15 cellular contexts compared by ENCODE assay signal in the genomic region with DNA sequence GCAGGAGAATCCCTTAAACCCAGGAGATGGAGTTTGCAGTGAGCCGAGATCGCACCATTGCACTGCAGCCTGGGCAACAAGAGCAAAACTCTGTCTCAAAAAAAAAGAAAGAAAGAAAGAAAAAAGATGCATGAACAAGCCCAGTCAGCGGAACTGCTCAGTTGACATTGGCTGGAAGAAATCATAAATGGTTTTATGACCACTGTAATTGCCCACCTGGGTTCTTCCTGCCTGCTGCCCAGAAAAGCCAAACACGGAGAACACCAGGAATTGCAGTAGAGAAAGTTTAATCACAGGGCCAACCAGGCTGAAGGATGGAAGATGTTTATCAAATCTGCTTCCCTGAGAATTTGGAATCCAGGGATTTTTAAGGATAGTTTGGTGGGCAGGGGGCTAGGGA. TPM values are rescaled to one million over a fixed set of nuclear protein-coding genes. Genes with fewer than 3 reads are reported as not detected.
A peak's percentile ranks its signal among the peaks of the same experiment; 100 is the strongest.
DNase-seq lines count a peak whose midpoint lies in the region; ATAC-seq and TF ChIP-seq lines count a peak whose summit lies in the region.
"Had no signal": no experiment of that assay in that cellular context is flagged by ENCODE, and none has a peak within 500 bp of the region (broad histone marks: within the 10 kb centered on the region; RNA-seq: fewer than 3 reads in every experiment).

No MANE protein-coding gene starts in this region.

- no peak for DNase-seq in activated naive CD4-positive, alpha-beta T cell treated with anti-CD3 and anti-CD28 coated beads, Interleukin-2, amount 10 ng/mL, durations not matched to agents 7 days and 5 days
- DNase-seq in activated naive CD4-positive, alpha-beta T cell (lab: John Stamatoyannopoulos, UW) = no peak
- DNase-seq in left colon = no peak
- no peak for DNase-seq in COLO668 (lab: John Stamatoyannopoulos, UW; ENCODE audit: unreplicated experiment)
- no peak for DNase-seq in left ventricle myocardium superior
- DNase-seq: 8988T, AML-193, GOT3, H9 had no signal

- peak overlapping the region; percentile 42 for H3K27ac Mint-ChIP-seq in activated naive CD4-positive, alpha-beta T cell treated with anti-CD3 and anti-CD28 coated beads, Interleukin-2, amount 10 ng/mL, durations not matched to agents 7 days and 5 days
- peak overlapping the region; percentile 84 for H3K27ac Mint-ChIP-seq in stimulated activated memory B cell treated with anti-CD40 and anti-IgM and Interleukin-4, amounts not matched to agents 10 μg/mL and 1 μg/mL and 100 μg/mL, for 72 hours
- H3K27ac Mint-ChIP-seq: H9 had no signal

- peak overlapping the region; percentile 87 for H3K27ac ChIP-seq in VCaP
- H3K27ac ChIP-seq: BLaER1 had no signal

- CTCF ChIA-PET in activated naive CD4-positive, alpha-beta T cell treated with anti-CD3 and anti-CD28 coated beads, Interleukin-2, amount 10 ng/mL, durations not matched to agents 7 days and 5 days (lab: Charles Lee) = no interaction called here

- H3K27me3 Mint-ChIP-seq in activated naive CD4-positive, alpha-beta T cell treated with anti-CD3 and anti-CD28 coated beads, Interleukin-2, amount 10 ng/mL, durations not matched to agents 7 days and 5 days = no peaks in the 10 kb centered on the region
- no peaks in the 10 kb centered on the region for H3K27me3 Mint-ChIP-seq in stimulated activated memory B cell treated with anti-CD40 and anti-IgM and Interleukin-4, amounts not matched to agents 10 μg/mL and 1 μg/mL and 100 μg/mL, for 72 hours
- H3K27me3 Mint-ChIP-seq: CD4-positive, CD25-positive, alpha-beta regulatory T cell had no signal

- H3K4me1 Mint-ChIP-seq in activated naive CD4-positive, alpha-beta T cell treated with anti-CD3 and anti-CD28 coated beads, Interleukin-2, amount 10 ng/mL, durations not matched to agents 7 days and 5 days = peaks cover 7% of the 10 kb centered on the region
- peaks cover 9% of the 10 kb centered on the region for H3K4me1 Mint-ChIP-seq in stimulated activated memory B cell treated with anti-CD40 and anti-IgM and Interleukin-4, amounts not matched to agents 10 μg/mL and 1 μg/mL and 100 μg/mL, for 72 hours
- H3K4me1 Mint-ChIP-seq: H9 had no signal

- TF ChIP-seq CTCF in VCaP (conservative IDR thresholded peaks at IDR 0.05) = no peak

- no peaks in the 10 kb centered on the region for H3K9me3 Mint-ChIP-seq in activated naive CD4-positive, alpha-beta T cell treated with anti-CD3 and anti-CD28 coated beads, Interleukin-2, amount 10 ng/mL, durations not matched to agents 7 days and 5 days
- H3K9me3 Mint-ChIP-seq in stimulated activated memory B cell treated with anti-CD40 and anti-IgM and Interleukin-4, amounts not matched to agents 10 μg/mL and 1 μg/mL and 100 μg/mL, for 72 hours = peaks cover 4% of the 10 kb centered on the region
- H3K9me3 Mint-ChIP-seq: CD4-positive, CD25-positive, alpha-beta regulatory T cell had no signal

- no peak overlapping the region for H3K4me3 Mint-ChIP-seq in activated naive CD4-positive, alpha-beta T cell treated with anti-CD3 and anti-CD28 coated beads, Interleukin-2, amount 10 ng/mL, durations not matched to agents 7 days and 5 days
- no peak overlapping the region for H3K4me3 Mint-ChIP-seq in stimulated activated memory B cell treated with anti-CD40 and anti-IgM and Interleukin-4, amounts not matched to agents 10 μg/mL and 1 μg/mL and 100 μg/mL, for 72 hours
- H3K4me3 Mint-ChIP-seq: CD4-positive, CD25-positive, alpha-beta regulatory T cell; H9 had no signal

- ATAC-seq in left colon = peak; percentile 73
- ATAC-seq in stimulated activated memory B cell treated with anti-CD40 and anti-IgM and Interleukin-4, amounts not matched to agents 10 μg/mL and 1 μg/mL and 100 μg/mL, for 72 hours = no peak
- ATAC-seq in left ventricle myocardium superior = no peak
- ATAC-seq in GM21619 (IDR thresholded peaks at IDR 0.05; ENCODE audit: unreplicated experiment) = no peak
- ATAC-seq: HepG2 had no signal

- intact Hi-C loops in left colon (cut with DNase I, micrococcal nuclease) = no loop called here
- intact Hi-C loops in left ventricle myocardium superior (cut with micrococcal nuclease) = no loop called here

- H3K36me3 Mint-ChIP-seq in activated naive CD4-positive, alpha-beta T cell treated with anti-CD3 and anti-CD28 coated beads, Interleukin-2, amount 10 ng/mL, durations not matched to agents 7 days and 5 days = no peaks in the 10 kb centered on the region
- H3K36me3 Mint-ChIP-seq in stimulated activated memory B cell treated with anti-CD40 and anti-IgM and Interleukin-4, amounts not matched to agents 10 μg/mL and 1 μg/mL and 100 μg/mL, for 72 hours = peaks cover 6% of the 10 kb centered on the region
- H3K36me3 Mint-ChIP-seq: CD4-positive, CD25-positive, alpha-beta regulatory T cell had no signal

RNA-seq across cellular contexts. Expression of a gene that starts 22.7 kb away (rescaled TPM):
- total RNA-seq in left colon (10 to 100 TPM; 85.6 to 93.5 TPM), left ventricle myocardium superior (23.1 TPM)
